8 cellular contexts compared by ENCODE assay signal in the genomic region with DNA sequence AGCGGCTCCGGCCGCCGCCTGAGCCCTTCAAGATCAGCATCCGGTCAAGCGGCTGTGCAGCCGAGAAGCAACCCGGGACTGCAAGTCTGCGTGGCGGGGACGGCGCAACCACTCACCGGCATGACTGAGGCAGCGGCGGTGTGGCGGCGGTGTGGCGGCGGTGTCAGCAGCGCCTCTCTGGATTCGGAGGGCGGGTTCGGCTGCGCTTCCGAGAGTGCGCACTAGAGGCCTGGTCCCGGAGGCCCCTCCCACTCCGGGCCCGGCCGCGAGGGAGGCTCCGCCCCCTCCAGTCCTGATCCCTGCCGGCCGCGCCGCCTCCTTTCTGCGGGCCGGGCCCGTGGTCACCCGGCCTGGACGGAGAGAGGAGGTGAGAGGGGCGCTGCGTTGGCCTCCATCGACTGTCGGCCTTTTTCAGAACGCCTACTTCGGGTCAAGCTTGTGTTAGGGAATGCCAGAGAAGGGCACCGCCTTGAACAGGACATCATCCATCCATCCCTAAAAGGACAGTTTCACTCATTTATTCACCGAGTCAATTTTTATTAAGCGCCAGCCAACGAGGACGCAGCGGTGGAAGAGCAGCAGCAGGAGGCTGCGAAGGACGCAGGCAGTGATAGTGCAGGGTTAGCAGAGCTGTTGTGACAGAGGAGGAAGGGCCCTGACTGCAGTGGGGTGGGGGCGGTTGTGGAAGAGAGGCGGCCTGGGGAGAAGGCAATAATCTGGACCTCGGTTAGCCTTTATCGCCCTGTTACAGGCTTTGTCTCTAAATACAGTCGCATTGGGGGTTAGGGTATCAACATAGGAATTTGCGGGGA. TPM values are rescaled to one million over a fixed set of nuclear protein-coding genes. Genes with fewer than 3 reads are reported as not detected.
DNase-seq lines count a peak whose midpoint lies in the region; ATAC-seq and TF ChIP-seq lines count a peak whose summit lies in the region.

Gene ATOX1 (minus strand): TSS at position 202 of the 812 bp plus-strand sequence. CDS start 80 bp downstream, at position 122.

- no peaks in the 10 kb centered on the region for H3K36me3 Mint-ChIP-seq in activated T-helper 17 cell treated with anti-CD3 and anti-CD28 coated beads, Interleukin-2, amount 50 U/mL, for 72 hours (ENCODE audit: low read depth)
- H3K36me3 Mint-ChIP-seq in natural killer cell = no peaks in the 10 kb centered on the region

- peak; percentile 91 for ATAC-seq in GM21528 (IDR thresholded peaks at IDR 0.05; ENCODE audit: low FRiP score, unreplicated experiment)
- ATAC-seq in IMR-90 (ENCODE audit: low read depth) = peak; percentile 100
- peak; percentile 98 for ATAC-seq in activated T-helper 17 cell treated with anti-CD3 and anti-CD28 coated beads, Interleukin-2, amount 50 U/mL, for 72 hours (replicated peaks)
- ATAC-seq in natural killer cell = peak; percentile 98 to 100 (median 99)

- H3K9me1 ChIP-seq in IMR-90 (ENCODE audit: insufficient read depth, low read length) = peaks cover 11% of the 10 kb centered on the region; the same call in 1 of the 2 replicates

- no TSS peak for BruUV-seq in IMR-90 (replicated peaks; lab: Mats Ljungman, UMichigan)

- H3K9me3 ChIP-seq in IMR-90 (ENCODE audit: control insufficient read depth, insufficient read depth, low read length) (no peaks in the 10 kb centered on the region), fibroblast of lung (ENCODE audit: control insufficient read depth, insufficient read depth, low read depth, low read length) (no peaks in the 10 kb centered on the region)

- H4K8ac ChIP-seq in IMR-90 (ENCODE audit: low read depth in 2 of 2, low read length in 2 of 2) = peak within 1 kb of the TSS; percentile 97 to 99

- H3K27me3 Mint-ChIP-seq in activated T-helper 17 cell treated with anti-CD3 and anti-CD28 coated beads, Interleukin-2, amount 50 U/mL, for 72 hours = no peaks in the 10 kb centered on the region
- no peaks in the 10 kb centered on the region for H3K27me3 Mint-ChIP-seq in natural killer cell (ENCODE audit: low read depth in 2 of 2)

- 1% methylated on average over 19 of the region's 61 CpGs; no CpG with 5 or more reads in 1 of the 2 experiments for WGBS in IMR-90 (ENCODE audit: extremely low coverage in 2 of 2, insufficient read length in 1 of 2), 2 experiments

- H3K27ac Mint-ChIP-seq in activated T-helper 17 cell treated with anti-CD3 and anti-CD28 coated beads, Interleukin-2, amount 50 U/mL, for 72 hours = peak within 1 kb of the TSS; percentile 93
- peak within 1 kb of the TSS; percentile 89 to 97 for H3K27ac Mint-ChIP-seq in natural killer cell

- H2AK5ac ChIP-seq in IMR-90 (ENCODE audit: low read depth, low read length) = peak within 1 kb of the TSS; percentile 44

- peak within 1 kb of the TSS; percentile 89 for H3K9ac ChIP-seq in IMR-90 (ENCODE audit: low read depth, low read length)
- H3K9ac ChIP-seq in fibroblast of lung (ENCODE audit: insufficient read depth, low read length) = peak within 1 kb of the TSS; percentile 76

- H3K4me3 Mint-ChIP-seq in activated T-helper 17 cell treated with anti-CD3 and anti-CD28 coated beads, Interleukin-2, amount 50 U/mL, for 72 hours = peak within 1 kb of the TSS; percentile 93
- peak within 1 kb of the TSS; percentile 93 for H3K4me3 Mint-ChIP-seq in natural killer cell

- H3K14ac ChIP-seq in IMR-90 (replicated peaks; ENCODE audit: low read depth, low read length) = peak within 1 kb of the TSS; percentile 96

- H3K36me3 ChIP-seq in IMR-90 (ENCODE audit: control insufficient read depth, insufficient read depth, low read length) = peaks cover under 1% of the 10 kb centered on the region; the same call in 1 of the 2 replicates
- H3K36me3 ChIP-seq in fibroblast of lung (ENCODE audit: control insufficient read depth, insufficient read depth, low read length) = no peaks in the 10 kb centered on the region

- H2BK20ac ChIP-seq in IMR-90 (ENCODE audit: low read depth, low read length) = peak within 1 kb of the TSS; percentile 69

- H2BK15ac ChIP-seq in IMR-90 (ENCODE audit: low read depth, low read length) = peak within 1 kb of the TSS; percentile 77; the same call in 1 of the 3 replicates

- H3K79me2 ChIP-seq in fibroblast of lung (ENCODE audit: control insufficient read depth, insufficient read depth, low read length) = peaks cover 18% of the 10 kb centered on the region

- DNase-seq in DMS79 treated with DMSO at 0.1 percent for 48 hours (lab: John Stamatoyannopoulos, UW) (peak; percentile 68), IMR-90 (peak; percentile 87), RPMI7951 (ENCODE audit: low read depth) (peak; percentile 87), fibroblast of lung (ENCODE audit: low read depth in 2 of 2) (peak; percentile 85 to 88), natural killer cell (peak; percentile 92)
- peak; percentile 89 for DNase-seq in stimulated activated naive CD4-positive, alpha-beta T cell treated with Interleukin-2 at 50 U/mL for 16 hours (lab: John Stamatoyannopoulos, UW)

- TF ChIP-seq RAD21 in IMR-90 (IDR thresholded peaks at IDR 0.05; ENCODE audit: low read length) = no peak

- H3K9me3 Mint-ChIP-seq in activated T-helper 17 cell treated with anti-CD3 and anti-CD28 coated beads, Interleukin-2, amount 50 U/mL, for 72 hours = no peaks in the 10 kb centered on the region
- no peaks in the 10 kb centered on the region for H3K9me3 Mint-ChIP-seq in natural killer cell

- peak within 1 kb of the TSS; percentile 75 for H2BK120ac ChIP-seq in IMR-90 (ENCODE audit: low read depth, low read length)

- H2BK5ac ChIP-seq in IMR-90 (ENCODE audit: low read depth, low read length, poor library complexity, severe bottlenecking) = peak within 1 kb of the TSS; percentile 46

- H3K23ac ChIP-seq in IMR-90 (ENCODE audit: low read depth, low read length) = peak within 1 kb of the TSS; percentile 88

- H3K18ac ChIP-seq in IMR-90 (ENCODE audit: low read depth, low read length) = peak within 1 kb of the TSS; percentile 22; the same call in 1 of the 2 replicates

- peak within 1 kb of the TSS; percentile 70 for H3K56ac ChIP-seq in IMR-90 (ENCODE audit: extremely low read depth, insufficient read depth, low read length)

- in situ Hi-C loops in IMR-90 (cut with MboI; ENCODE audit: low sequenced_read_pairs) = no loop called here

- H3K4me3 ChIP-seq in IMR-90 (ENCODE audit: insufficient read depth, low read depth, low read length) (peak within 1 kb of the TSS; percentile 88), fibroblast of lung (replicated peaks in 1 of 4; ENCODE audit: control extremely low read depth in 1 of 4, insufficient read depth in 1 of 4, low read depth in 3 of 4, low read length in 4 of 4) (peak within 1 kb of the TSS; percentile 82 to 97 (median 90))

- peak within 1 kb of the TSS; percentile 81 for H3K4ac ChIP-seq in IMR-90 (ENCODE audit: low read depth, low read length)

- H3K4me1 ChIP-seq in IMR-90 (ENCODE audit: control insufficient read depth, insufficient read depth, low read length) (peaks cover 10% of the 10 kb centered on the region; the same call in 1 of the 2 replicates), fibroblast of lung (ENCODE audit: control insufficient read depth, extremely low read depth, insufficient read depth, low read length) (peaks cover 3% of the 10 kb centered on the region)

- H2AK9ac ChIP-seq in IMR-90 (replicated peaks; ENCODE audit: low read depth, low read length, poor library complexity) = peak within 1 kb of the TSS; percentile 90

- CTCF ChIA-PET in IMR-90 (lab: Yijun Ruan, JAX) = interaction anchor here (1.0 kb wide), 1 partner anchor 100 kb away, joined by 3 read pairs; no protein-coding TSS in a partner anchor

- no peak for TF ChIP-seq CTCF in IMR-90 (conservative IDR thresholded peaks at IDR 0.05; ENCODE audit: low read depth, low read length)
- no peak for TF ChIP-seq CTCF in fibroblast of lung (conservative IDR thresholded peaks at IDR 0.05 in 1 of 2, IDR thresholded peaks at IDR 0.05 in 1 of 2; ENCODE audit: low read depth in 1 of 2, low read length in 2 of 2)
- TF ChIP-seq CTCF in natural killer cell (IDR thresholded peaks at IDR 0.05) = peak; percentile 5

- H4K5ac ChIP-seq in IMR-90 (ENCODE audit: low read depth, low read length) = peak within 1 kb of the TSS; percentile 53

- peaks cover 4% of the 10 kb centered on the region for H4K20me1 ChIP-seq in IMR-90 (ENCODE audit: insufficient read depth, low read length)
- no peaks in the 10 kb centered on the region for H4K20me1 ChIP-seq in fibroblast of lung (ENCODE audit: control insufficient read depth, extremely low read depth, insufficient read depth, low read length)

- H3K4me1 Mint-ChIP-seq in activated T-helper 17 cell treated with anti-CD3 and anti-CD28 coated beads, Interleukin-2, amount 50 U/mL, for 72 hours = peaks cover 24% of the 10 kb centered on the region
- peaks cover 34 to 35% of the 10 kb centered on the region in 2 donors for H3K4me1 Mint-ChIP-seq in natural killer cell

- TF ChIP-seq POLR2A in IMR-90 (IDR thresholded peaks at IDR 0.05; ENCODE audit: low read depth, low read length) = peak; percentile 96

- intact Hi-C loops in IMR-90 (cut with micrococcal nuclease) = no loop called here
- intact Hi-C loops in natural killer cell (cut with micrococcal nuclease) = loop anchor here (1.0 kb wide), 2 partner anchors 13 kb away; partner anchors contain the start of gene G3BP1

- H3K27ac ChIP-seq in IMR-90 (ENCODE audit: insufficient read depth, low read length) (peak within 1 kb of the TSS; percentile 69), fibroblast of lung (ENCODE audit: insufficient read depth, low read length) (peak within 1 kb of the TSS; percentile 78)

- H3K79me1 ChIP-seq in IMR-90 (ENCODE audit: low read depth in 1 of 2, low read length in 2 of 2) = peaks cover 21 to 42% of the 10 kb centered on the region in 2 experiments

- H3K4me2 ChIP-seq in IMR-90 (ENCODE audit: low read depth, low read length) (peak within 1 kb of the TSS; percentile 74), fibroblast of lung (ENCODE audit: extremely low read depth, insufficient read depth, low read length) (peak within 1 kb of the TSS; percentile 98)

- peak within 1 kb of the TSS; percentile 86 for H4K91ac ChIP-seq in IMR-90 (ENCODE audit: insufficient read depth, low read depth, low read length)

- H2AFZ ChIP-seq in IMR-90 (replicated peaks; ENCODE audit: low read length, poor library complexity) (peak within 1 kb of the TSS; percentile 97), fibroblast of lung (ENCODE audit: low read length) (peak within 1 kb of the TSS; percentile 99)

- POLR2A ChIA-PET in IMR-90 (lab: Charles Lee; ENCODE audit: unreplicated experiment) = interaction anchor here (0.8 kb wide), 1 partner anchor 62 kb away, joined by 3 read pairs; no protein-coding TSS in a partner anchor

- H3K27me3 ChIP-seq in IMR-90 (ENCODE audit: control insufficient read depth, insufficient read depth, low read length) (no peaks in the 10 kb centered on the region), fibroblast of lung (ENCODE audit: control insufficient read depth, insufficient read depth, low read length) (no peaks in the 10 kb centered on the region)

- dilution Hi-C loops in IMR-90 (cut with HindIII; ENCODE audit: low sequenced_read_pairs, unreplicated experiment) = no loop called here

RNA-seq across cellular contexts. Expression of gene ATOX1, which starts in this region (rescaled TPM):
- total RNA-seq in IMR-90 (2012; rRNA removed) = 56.3 and 76.7 TPM in 2 replicates
- 360 and 398 TPM in 2 replicates for polyA plus RNA-seq in IMR-90 (2012; rRNA removed)
- 336 and 385 TPM in 2 replicates for polyA plus RNA-seq in IMR-90 (2012; cell fraction: cytosol; rRNA removed)
- polyA plus RNA-seq in IMR-90 (2012; cell fraction: nucleus; rRNA removed; ENCODE audit: low replicate concordance) = 87.4 and 97.2 TPM in 2 replicates
- total RNA-seq in RPMI7951 (2014; rRNA removed; shearing (Covaris generic)) = 156 and 161 TPM in 2 replicates
- 10 to 100 TPM; 41.8 to 87.8 TPM for total RNA-seq in activated T-helper 17 cell treated with anti-CD3 and anti-CD28 coated beads, Interleukin-2, amount 50 U/mL, for 72 hours
- 48.5 and 59.9 TPM in 2 replicates for total RNA-seq in fibroblast of lung
- polyA plus RNA-seq in fibroblast of lung = 245 and 375 TPM in 2 replicates
- polyA plus RNA-seq in fibroblast of lung (2012) = 286 and 292 TPM in 2 replicates
- 169 and 197 TPM in 2 replicates for polyA minus RNA-seq in fibroblast of lung (ENCODE audit: low replicate concordance)
- 10 to 100 TPM; 41.5 to 46.4 (median 46.2) TPM for total RNA-seq in natural killer cell

Comparison
In these comparisons a context has a peak if more than half of its experiments do, and no peak if none do; other contexts are left out.
1. Peak in every context shown above with its lines: DNase-seq, ATAC-seq, H3K4me3 ChIP-seq and H3K27ac ChIP-seq.